8 cellular contexts compared by ENCODE assay signal in genomic region chr2:66433945-66434678, GRCh38. TPM values are rescaled to one million over a fixed set of nuclear protein-coding genes. Genes with fewer than 3 reads are reported as not detected.
DNase-seq lines count a peak whose midpoint lies in the region; ATAC-seq, FAIRE-seq and TF ChIP-seq lines count a peak whose summit lies in the region.

No MANE protein-coding gene starts in this region.

- peak; percentile 26 for DNase-seq in activated CD4-positive, alpha-beta T cell treated with anti-CD3 and anti-CD28 coated beads for 48 hours
- no peak for DNase-seq in activated CD4-positive, alpha-beta T cell treated with anti-CD3 and anti-CD28 coated beads, Interleukin-2, amount 50 U/mL, for 1 hour
- DNase-seq in OCI-M1 (lab: John Stamatoyannopoulos, UW), result peak; percentile 45
- DNase-seq in dedifferentiated amniotic fluid mesenchymal stem cell (ENCODE audit: extremely low spot score), result peak; percentile 54
- peak; percentile 33 for DNase-seq in HepG2 (ENCODE audit: low spot score)
- DNase-seq in stomach, result peak; percentile 69
- no peak for DNase-seq in iPS-NIHi7 (ENCODE audit: extremely low spot score)

- H3K4me2 ChIP-seq in HepG2 (ENCODE audit: low read depth, low read length), result peak overlapping the region; percentile 99

- no TSS peak for BruUV-seq in HepG2 (replicated peaks; lab: Mats Ljungman, UMichigan)

- TF ChIP-seq RAD21 in HepG2 (CRISPR knock-in tag; IDR thresholded peaks at IDR 0.05), result peak; percentile 10; the same call in 1 of the 2 replicates

- peaks cover 0 to 11% of the 10 kb centered on the region in 2 experiments; a peak in 3 of 5 replicates for H3K27me3 ChIP-seq in HepG2 (ENCODE audit: control insufficient read depth in 1 of 2, insufficient read depth in 2 of 2, low read length in 2 of 2)
- H3K27me3 ChIP-seq in stomach, result peaks cover 0 to 52% (median 21%) of the 10 kb centered on the region in 3 donors

- TF ChIP-seq EP300 in HepG2 (IDR thresholded peaks at IDR 0.05; ENCODE audit: low read depth in 2 of 2, low read length in 2 of 2) (no peak), HepG2 (CRISPR knock-in tag; IDR thresholded peaks at IDR 0.05; ENCODE audit: borderline replicate concordance) (no peak), stomach (IDR thresholded peaks at IDR 0.05) (no peak)

- CTCF ChIA-PET in HepG2 (lab: Yijun Ruan, JAX; ENCODE audit: low intra/inter-chr PET ratio, low total read pairs), result no interaction called here

- TF ChIP-seq POLR2A in HepG2 (IDR thresholded peaks at IDR 0.05; ENCODE audit: insufficient read depth in 1 of 2, low read depth in 2 of 2, low read length in 2 of 2), result no peak
- no peak for TF ChIP-seq POLR2A in stomach (IDR thresholded peaks at IDR 0.05)

- no peaks in the 10 kb centered on the region for H3K9me3 ChIP-seq in HepG2 (ENCODE audit: low read length)
- H3K9me3 ChIP-seq in stomach, result no peaks in the 10 kb centered on the region

- WGBS in HepG2 (ENCODE audit: low lambda C conversion rate), result 2% methylated on average over 33 of the region's 61 CpGs
- WGBS in stomach, 5 donors, result 0 to 1% (median 0%) methylated on average over 29 to 61 of the region's 61 CpGs

- H3K27ac ChIP-seq in HepG2 (ENCODE audit: extremely low read length, insufficient read depth, low read length) (peak overlapping the region; percentile 72), stomach (peak overlapping the region; percentile 86 to 93 (median 89))

- intact Hi-C loops in HepG2 (cut with micrococcal nuclease; ENCODE audit: unreplicated experiment), result loop anchor here (5.0 kb wide), 1 partner anchor 963 kb away; the partner anchor contains the start of gene ETAA1
- intact Hi-C loops in stomach (cut with DNase I; ENCODE audit: low total_unique reads), result no loop called here

- ATAC-seq in HG03354 (IDR thresholded peaks at IDR 0.05; ENCODE audit: poor library complexity, severe bottlenecking, unreplicated experiment) (peak; percentile 58), HepG2 (peak; percentile 82)

- H3K79me2 ChIP-seq in HepG2 (ENCODE audit: insufficient read depth, low read length), result no peaks in the 10 kb centered on the region

- H3K4me3 ChIP-seq in HepG2 (replicated peaks in 1 of 3; ENCODE audit: insufficient read depth in 1 of 3, low read depth in 2 of 3, low read length in 3 of 3), result peak overlapping the region; percentile 71 to 93 (median 85)
- H3K4me3 ChIP-seq in stomach, result peak overlapping the region; percentile 70 to 83 (median 72)

- H2AFZ ChIP-seq in HepG2 (ENCODE audit: low read length), result peak overlapping the region; percentile 97

- POLR2A ChIA-PET in HepG2 (lab: Yijun Ruan, JAX), result interaction anchor here (1.0 to 1.6 kb wide), 8 partner anchors 29 to 1818 kb away, joined by 3 to 5 read pairs (median 3); partner anchors contain the start of genes C1D and PPP3R1

- no peak for FAIRE-seq in HepG2 (lab: Jason Lieb, UNC)

- in situ Hi-C loops in HepG2 (cut with HindIII; ENCODE audit: extremely low pct_ligation_motif_present, low pct_unique_long_range_greater_than_20kb), result loop anchor here (5.0 to 25.0 kb wide), 6 partner anchors 143 to 1603 kb away; no protein-coding TSS in a partner anchor

- H4K20me1 ChIP-seq in HepG2 (ENCODE audit: insufficient read depth, low read length), result no peaks in the 10 kb centered on the region

- TF ChIP-seq CTCF in HepG2 (CRISPR knock-in tag; IDR thresholded peaks at IDR 0.05) (no peak), stomach (IDR thresholded peaks at IDR 0.05) (no peak)

- peak overlapping the region; percentile 66 for H3K9ac ChIP-seq in HepG2 (ENCODE audit: insufficient read depth, low read depth, low read length)

- H3K36me3 ChIP-seq in HepG2 (replicated peaks in 1 of 2; ENCODE audit: control insufficient read depth in 1 of 2, insufficient read depth in 2 of 2, low read length in 2 of 2) (no peaks in the 10 kb centered on the region), stomach (peaks cover under 1 to 17% (median 4%) of the 10 kb centered on the region in 4 donors)

- H3K4me1 ChIP-seq in HepG2 (ENCODE audit: insufficient read depth, low read length) (peaks cover 19% of the 10 kb centered on the region), stomach (peaks cover 0 to 39% (median 26%) of the 10 kb centered on the region in 4 donors)

TF ChIP-seq in HepG2, 621 proteins besides CTCF, POLR2A, EP300 and RAD21 (continues in another document):
- TF ChIP-seq ZNF263 (CRISPR knock-in tag; IDR thresholded peaks at IDR 0.05) (0 out of 2 replicates have a peak, but pooled peaks have one; percentile 12), ZNF768 (CRISPR knock-in tag; IDR thresholded peaks at IDR 0.05) (0 out of 2 replicates have a peak, but pooled peaks have one; percentile 31), HDAC6 (IDR thresholded peaks at IDR 0.05; ENCODE audit: low read depth, low read length) (peak; percentile 50; the same call in 1 of the 2 replicates), YY1 (IDR thresholded peaks at IDR 0.05; ENCODE audit: insufficient read depth, insufficient replicate concordance, low read depth, low read length) (peak; percentile 10), UBTF (CRISPR knock-in tag; IDR thresholded peaks at IDR 0.05) (peak; percentile 66; the same call in 1 of the 2 replicates), ZSCAN21 (CRISPR knock-in tag; IDR thresholded peaks at IDR 0.05; ENCODE audit: borderline replicate concordance) (0 out of 2 replicates have a peak, but pooled peaks have one; percentile 19), MED1 (CRISPR knock-in tag; IDR thresholded peaks at IDR 0.05) (0 out of 2 replicates have a peak, but pooled peaks have one; percentile 27), STAT5B (CRISPR knock-in tag; IDR thresholded peaks at IDR 0.05) (no peak), MAZ (IDR thresholded peaks at IDR 0.05; ENCODE audit: borderline replicate concordance, low read depth, low read length) (peak; percentile 40; the same call in 1 of the 2 replicates), MAZ (CRISPR knock-in tag; IDR thresholded peaks at IDR 0.05; ENCODE audit: low read depth) (0 out of 2 replicates have a peak, but pooled peaks have one; percentile 17), KLF16 (CRISPR knock-in tag; IDR thresholded peaks at IDR 0.05) (no peak), ZFP36L2 (CRISPR knock-in tag; IDR thresholded peaks at IDR 0.05) (no peak), KLF9 (CRISPR knock-in tag; IDR thresholded peaks at IDR 0.05; ENCODE audit: low read depth) (no peak), MIER2 (CRISPR knock-in tag; IDR thresholded peaks at IDR 0.05) (no peak), CSRNP1 (CRISPR knock-in tag; IDR thresholded peaks at IDR 0.05) (no peak)

RNA-seq across cellular contexts. Expression of gene MEIS1, which starts 0.8 kb away (rescaled TPM):
- 4.5 and 6.0 TPM in 2 replicates for total RNA-seq in HepG2 (2016; rRNA removed; fragmentation: Illumina TruSeq; extraction: Trizol)
- total RNA-seq in HepG2 (2016; cell fraction: cytosol; rRNA removed; fragmentation: Illumina TruSeq; extraction: Trizol; ENCODE audit: low read depth), result 0.88 and 1.3 TPM in 2 replicates
- total RNA-seq in HepG2 (2016; cell fraction: insoluble cytoplasmic fraction; rRNA removed; fragmentation: Illumina TruSeq; extraction: Trizol), result 4.4 and 6.6 TPM in 2 replicates
- 2.1 and 4.3 TPM in 2 replicates for total RNA-seq in HepG2 (2016; cell fraction: membrane; rRNA removed; fragmentation: Illumina TruSeq; extraction: Trizol)
- total RNA-seq in HepG2 (2016; cell fraction: nucleus; rRNA removed; fragmentation: Illumina TruSeq; extraction: Trizol), result 11.1 and 12.8 TPM in 2 replicates
- polyA plus RNA-seq in HepG2 (2011; rRNA removed), result 2.6 and 3.8 TPM in 2 replicates
- 1.2 and 2.1 TPM in 2 replicates for polyA plus RNA-seq in HepG2 (2011; cell fraction: cytosol; rRNA removed)
- 3.6 and 3.7 TPM in 2 replicates for polyA plus RNA-seq in HepG2 (2011; cell fraction: nucleus; rRNA removed)
- 1.7 and 2.9 TPM in 2 replicates for polyA plus RNA-seq in HepG2 (2012)
- 0.16 and 0.49 TPM in 2 replicates for polyA plus RNA-seq in HepG2 (2016; cell fraction: cytosol; fragmentation: Illumina TruSeq; extraction: Trizol; ENCODE audit: low read depth)
- polyA plus RNA-seq in HepG2 (2016; cell fraction: insoluble cytoplasmic fraction; fragmentation: Illumina TruSeq; extraction: Trizol; ENCODE audit: low read depth), result 4.1 and 4.2 TPM in 2 replicates
- 1.0 and 1.1 TPM in 2 replicates for polyA plus RNA-seq in HepG2 (2016; cell fraction: membrane; fragmentation: Illumina TruSeq; extraction: Trizol; ENCODE audit: low read depth)
- 4.8 and 9.7 TPM in 2 replicates for polyA plus RNA-seq in HepG2 (2016; cell fraction: nucleus; fragmentation: Illumina TruSeq; extraction: Trizol; ENCODE audit: insufficient read depth, low read depth)
- 6.9 and 19.7 TPM in 2 replicates for polyA minus RNA-seq in HepG2 (2011; rRNA and poly(A)+ RNA removed; ENCODE audit: low replicate concordance)
- polyA minus RNA-seq in HepG2 (2011; cell fraction: cytosol; rRNA and poly(A)+ RNA removed), result 4.3 and 5.7 TPM in 2 replicates
- 19.1 and 25.4 TPM in 2 replicates for polyA minus RNA-seq in HepG2 (2011; cell fraction: nucleus; rRNA and poly(A)+ RNA removed)
- 100 to 1,000 TPM in 2 of 5 donors, 10 to 100 TPM in 3; 31.2 to 172 (median 57.4) TPM for total RNA-seq in stomach
- polyA plus RNA-seq in stomach, result 10 to 100 TPM in 1 of 3 donors, 1 to 10 TPM in 2; 4.8 to 36.8 (median 9.8) TPM

Comparison
In these comparisons a context has a peak if more than half of its experiments do, and no peak if none do; other contexts are left out.
1. DNase-seq: peak in activated CD4-positive, alpha-beta T cell treated with anti-CD3 and anti-CD28 coated beads for 48 hours (single experiment), OCI-M1 (single experiment), dedifferentiated amniotic fluid mesenchymal stem cell (single experiment), HepG2 (single experiment) and stomach (single experiment); none in activated CD4-positive, alpha-beta T cell treated with anti-CD3 and anti-CD28 coated beads, Interleukin-2, amount 50 U/mL, for 1 hour (single experiment) and iPS-NIHi7 (single experiment).